Comparison of ENCODE assay signal across 27 cellular contexts in genomic region chr10:22372298-22372697, GRCh38. TPM values are rescaled to one million over a fixed set of nuclear protein-coding genes. Genes with fewer than 3 reads are reported as not detected.
"Had no signal": no experiment of that assay in that cellular context is flagged by ENCODE, and none has a peak within 500 bp of the region (broad histone marks: within the 10 kb centered on the region; RNA-seq: fewer than 3 reads in every experiment).

No MANE protein-coding gene starts in this region.

- H3K27ac ChIP-seq: colonic mucosa, epithelial cell of prostate, gastrocnemius medialis, pancreas, right lobe of liver, transverse colon, vagina had no signal

- H3K4me1 Mint-ChIP-seq: endodermal cell had no signal

- H3K9me3 Mint-ChIP-seq: dendritic cell treated with granulocyte-macrophage colony-stimulating factor and Interleukin-4, amounts not matched to agents 40 ng/mL and 50 ng/mL, for 4 days; endodermal cell; nephron; stimulated activated naive B cell treated with anti-CD40 and anti-IgM and Interleukin-4, amounts not matched to agents 10 μg/mL and 1 μg/mL and 100 μg/mL, for 72 hours; stimulated activated naive CD8-positive, alpha-beta T cell treated with anti-CD3 and anti-CD28 coated beads, Interleukin-15, Interleukin-2, amounts not matched to agents 100 ng/mL and 50 ng/mL, for 24 hours had no signal

- DNase-seq: colonic mucosa; effector CD8-positive, alpha-beta T cell; endodermal cell; gastrocnemius medialis; mesendoderm; midbrain; naive thymus-derived CD4-positive, alpha-beta T cell; right lobe of liver; small intestine; stimulated activated CD4-positive, alpha-beta T cell treated with anti-CD3 and anti-CD28 coated beads, Interleukin-15, amount 100 ng/mL, for 24 hours; stimulated activated CD4-positive, alpha-beta T cell treated with anti-CD3 and anti-CD28 coated beads, Interleukin-2, amount 100 ng/mL, for 48 hours; stimulated activated naive B cell treated with anti-CD40 and anti-IgM and Interleukin-4, amounts not matched to agents 10 μg/mL and 1 μg/mL and 100 μg/mL, for 72 hours; transverse colon had no signal

- H3K27me3 ChIP-seq: colonic mucosa, pancreas, right lobe of liver, transverse colon, vagina had no signal

- H3K36me3 ChIP-seq: colonic mucosa, gastrocnemius medialis, pancreas, right lobe of liver, transverse colon, vagina had no signal

- H3K27me3 Mint-ChIP-seq: dendritic cell treated with granulocyte-macrophage colony-stimulating factor and Interleukin-4, amounts not matched to agents 40 ng/mL and 50 ng/mL, for 4 days; stimulated activated naive B cell treated with anti-CD40 and anti-IgM and Interleukin-4, amounts not matched to agents 10 μg/mL and 1 μg/mL and 100 μg/mL, for 72 hours; stimulated activated naive CD8-positive, alpha-beta T cell treated with anti-CD3 and anti-CD28 coated beads, Interleukin-15, Interleukin-2, amounts not matched to agents 100 ng/mL and 50 ng/mL, for 24 hours had no signal

- ATAC-seq: esophagus mucosa; gastrocnemius medialis; naive thymus-derived CD4-positive, alpha-beta T cell; pancreas; right lobe of liver; stimulated activated naive B cell treated with anti-CD40 and anti-IgM and Interleukin-4, amounts not matched to agents 10 μg/mL and 1 μg/mL and 100 μg/mL, for 72 hours had no signal

- H3K9me3 ChIP-seq: colonic mucosa, gastrocnemius medialis, pancreas, right lobe of liver, transverse colon, vagina had no signal

- H3K4me1 ChIP-seq: colonic mucosa, right lobe of liver, transverse colon, vagina had no signal

- H3K36me3 Mint-ChIP-seq: stimulated activated naive B cell treated with anti-CD40 and anti-IgM and Interleukin-4, amounts not matched to agents 10 μg/mL and 1 μg/mL and 100 μg/mL, for 72 hours had no signal

- H3K4me3 ChIP-seq: colonic mucosa, gastrocnemius medialis, pancreas, right lobe of liver, transverse colon, vagina had no signal

- H3K4me3 Mint-ChIP-seq: dendritic cell treated with granulocyte-macrophage colony-stimulating factor and Interleukin-4, amounts not matched to agents 40 ng/mL and 50 ng/mL, for 4 days; endodermal cell; naive thymus-derived CD4-positive, alpha-beta T cell; stimulated activated naive B cell treated with anti-CD40 and anti-IgM and Interleukin-4, amounts not matched to agents 10 μg/mL and 1 μg/mL and 100 μg/mL, for 72 hours; stimulated activated naive CD8-positive, alpha-beta T cell treated with anti-CD3 and anti-CD28 coated beads, Interleukin-15, Interleukin-2, amounts not matched to agents 100 ng/mL and 50 ng/mL, for 24 hours had no signal

- H3K27ac Mint-ChIP-seq: dendritic cell treated with granulocyte-macrophage colony-stimulating factor and Interleukin-4, amounts not matched to agents 40 ng/mL and 50 ng/mL, for 4 days; endodermal cell; naive thymus-derived CD4-positive, alpha-beta T cell; stimulated activated naive B cell treated with anti-CD40 and anti-IgM and Interleukin-4, amounts not matched to agents 10 μg/mL and 1 μg/mL and 100 μg/mL, for 72 hours; stimulated activated naive CD8-positive, alpha-beta T cell treated with anti-CD3 and anti-CD28 coated beads, Interleukin-15, Interleukin-2, amounts not matched to agents 100 ng/mL and 50 ng/mL, for 24 hours had no signal

- FAIRE-seq: keratinocyte, pancreas, small intestine had no signal

RNA-seq across cellular contexts. Expression of gene SPAG6, which starts 27.0 kb away (rescaled TPM):
- total RNA-seq: colonic mucosa, esophagus mucosa, glomerular endothelial cell, lung microvascular endothelial cell, omental fat pad, posterior vena cava, pulmonary artery endothelial cell, right lobe of liver, transverse colon, vagina had no signal
- polyA plus RNA-seq: keratinocyte; liver; naive thymus-derived CD4-positive, alpha-beta T cell had no signal
